Comparison of ENCODE assay signal across 21 cellular contexts in genomic region chr4:8316911-8317351, GRCh38. TPM values are rescaled to one million over a fixed set of nuclear protein-coding genes. Genes with fewer than 3 reads are reported as not detected.
A peak's percentile ranks its signal among the peaks of the same experiment; 100 is the strongest.
DNase-seq lines count a peak whose midpoint lies in the region; ATAC-seq, FAIRE-seq and TF ChIP-seq lines count a peak whose summit lies in the region.
"Had no signal": no experiment of that assay in that cellular context is flagged by ENCODE, and none has a peak within 500 bp of the region (broad histone marks: within the 10 kb centered on the region; RNA-seq: fewer than 3 reads in every experiment).

No MANE protein-coding gene starts in this region.

- 0 out of 2 replicates have a peak, but pooled peaks cover 4% of the 10 kb centered on the region for H3F3A ChIP-seq in PC-9 (ENCODE audit: insufficient read depth, low read depth)

- H3K4me3 Mint-ChIP-seq in progenitor cell of endocrine pancreas (ENCODE audit: low read depth) = no peak overlapping the region

- TF ChIP-seq CTCF in PC-9 (conservative IDR thresholded peaks at IDR 0.05) = no peak
- TF ChIP-seq CTCF in kidney (IDR thresholded peaks at IDR 0.05; ENCODE audit: borderline replicate concordance, extremely low read depth, insufficient read depth) = no peak
- no peak for TF ChIP-seq CTCF in progenitor cell of endocrine pancreas (IDR thresholded peaks at IDR 0.05; ENCODE audit: unreplicated experiment)

- H3K4me2 ChIP-seq in BLaER1 treated with 17β-estradiol and CSF1 and Interleukin-3, amounts not matched to agents 10 nM and 100 nM = peak overlapping the region in 9 of 11 experiments; percentile 85 to 95 (median 93); a peak in 17 of 22 replicates
- H3K4me2 ChIP-seq in PC-9 = 0 out of 2 replicates have a peak overlapping the region, but pooled peaks have one; percentile 58

- no TSS peak for BruUV-seq in PC-9 (replicated peaks; lab: Mats Ljungman, UMichigan)

- peaks cover 0 to 10% (median 0%) of the 10 kb centered on the region in 11 experiments; a peak in 1 of 22 replicates for H4K20me1 ChIP-seq in BLaER1 treated with 17β-estradiol and CSF1 and Interleukin-3, amounts not matched to agents 10 nM and 100 nM
- no peaks in the 10 kb centered on the region for H4K20me1 ChIP-seq in PC-9 (ENCODE audit: insufficient read depth)

- peaks cover 2% of the 10 kb centered on the region for H3K36me3 Mint-ChIP-seq in progenitor cell of endocrine pancreas (ENCODE audit: insufficient read depth)
- H3K36me3 Mint-ChIP-seq: activated naive CD4-positive, alpha-beta T cell treated with anti-CD3 and anti-CD28 coated beads, Interleukin-2, amount 50 U/mL, for 72 hours had no signal

- no peak for ATAC-seq in GM21390 (IDR thresholded peaks at IDR 0.05; ENCODE audit: unreplicated experiment)
- ATAC-seq in GM21423 (IDR thresholded peaks at IDR 0.05; ENCODE audit: unreplicated experiment) = no peak
- ATAC-seq: activated naive CD4-positive, alpha-beta T cell treated with anti-CD3 and anti-CD28 coated beads, Interleukin-2, amount 50 U/mL, for 72 hours; GM12878 had no signal

- H3K9me3 Mint-ChIP-seq in progenitor cell of endocrine pancreas (ENCODE audit: low read depth) = peaks cover 11% of the 10 kb centered on the region

- H3K9me2 ChIP-seq in PC-9 (ENCODE audit: insufficient read depth) = no peaks in the 10 kb centered on the region

- no peaks in the 10 kb centered on the region for H3K36me3 ChIP-seq in BLaER1 treated with 17β-estradiol and CSF1 and Interleukin-3, amounts not matched to agents 10 nM and 100 nM
- H3K36me3 ChIP-seq in PC-9 (ENCODE audit: low read depth) = no peaks in the 10 kb centered on the region
- no peaks in the 10 kb centered on the region for H3K36me3 ChIP-seq in kidney (ENCODE audit: control insufficient read depth in 1 of 2, insufficient read depth in 2 of 2, low read length in 2 of 2)
- H3K36me3 ChIP-seq: SJSA1 had no signal

- no peak overlapping the region for H2AFZ ChIP-seq in PC-9

- H3K4me1 Mint-ChIP-seq in progenitor cell of endocrine pancreas (ENCODE audit: low read depth) = peaks cover 15% of the 10 kb centered on the region

- DNase-seq in PC-9 = no peak
- DNase-seq in kidney = peak; percentile 56
- DNase-seq in progenitor cell of endocrine pancreas (ENCODE audit: low spot score, unreplicated experiment) = no peak
- no peak for DNase-seq in NCI-H1694 (lab: John Stamatoyannopoulos, UW)
- DNase-seq in NOMO-1 treated with DMSO at 0.1 percent for 48 hours (lab: John Stamatoyannopoulos, UW; ENCODE audit: unreplicated experiment) = no peak
- DNase-seq: activated CD4-positive, CD25-positive, alpha-beta regulatory T cell treated with anti-CD3 and anti-CD28 coated beads, Interleukin-2, amount 50 U/mL, for 72 hours; GDM1; GOT3; NCI-H2029; NCI-H524; T-helper 2 cell had no signal

- peak overlapping the region; percentile 72 for H3K27ac Mint-ChIP-seq in progenitor cell of endocrine pancreas
- H3K27ac Mint-ChIP-seq: activated naive CD4-positive, alpha-beta T cell treated with anti-CD3 and anti-CD28 coated beads, Interleukin-2, amount 50 U/mL, for 72 hours had no signal

- H3K9ac ChIP-seq in BLaER1 treated with 17β-estradiol and CSF1 and Interleukin-3, amounts not matched to agents 10 nM and 100 nM = peak overlapping the region in 4 of 11 experiments; percentile 39 to 60 (median 46); a peak in 6 of 22 replicates
- H3K9ac ChIP-seq in kidney (ENCODE audit: low read length in 2 of 2) = no peak overlapping the region

- H3K9me3 ChIP-seq in BLaER1 treated with 17β-estradiol and CSF1 and Interleukin-3, amounts not matched to agents 10 nM and 100 nM (replicated peaks in 1 of 11) = peaks cover 7 to 23% (median 14%) of the 10 kb centered on the region in 11 experiments; a peak in 17 of 22 replicates
- H3K9me3 ChIP-seq in PC-9 (ENCODE audit: insufficient read depth, low read depth) (no peaks in the 10 kb centered on the region), kidney (ENCODE audit: control insufficient read depth in 1 of 2, low read length in 2 of 2) (no peaks in the 10 kb centered on the region)
- H3K9me3 ChIP-seq: SJSA1 had no signal

- H3K4me1 ChIP-seq in BLaER1 treated with 17β-estradiol and CSF1 and Interleukin-3, amounts not matched to agents 10 nM and 100 nM = peaks cover 33 to 61% (median 57%) of the 10 kb centered on the region in 10 experiments
- H3K4me1 ChIP-seq in PC-9 (replicated peaks; ENCODE audit: insufficient read depth) (peaks cover 24% of the 10 kb centered on the region), kidney (ENCODE audit: control insufficient read depth in 1 of 2, insufficient read depth in 1 of 2, low read depth in 1 of 2, low read length in 2 of 2) (peaks cover 0 to 12% of the 10 kb centered on the region in 2 donors)

- H3K27me3 Mint-ChIP-seq in progenitor cell of endocrine pancreas = peaks cover 2% of the 10 kb centered on the region

- no peak for FAIRE-seq in kidney (lab: Jason Lieb, UNC)
- FAIRE-seq: bronchial epithelial cell, GM12878 had no signal

- no peaks in the 10 kb centered on the region for H3K79me2 ChIP-seq in PC-9 (ENCODE audit: low read depth)

- no peak overlapping the region for H3K4me3 ChIP-seq in BLaER1 treated with 17β-estradiol and CSF1 and Interleukin-3, amounts not matched to agents 10 nM and 100 nM
- H3K4me3 ChIP-seq in PC-9 (no peak overlapping the region), kidney (ENCODE audit: low read length in 2 of 2) (no peak overlapping the region)
- H3K4me3 ChIP-seq: dorsolateral prefrontal cortex, GM12878, lung, SJSA1 had no signal

- intact Hi-C loops in PC-9 (cut with micrococcal nuclease; ENCODE audit: unreplicated experiment) (loop anchor here (1.0 to 5.0 kb wide), 3 partner anchors 37 to 76 kb away; partner anchors contain the start of gene HTRA3), kidney (cut with DNase I) (no loop called here)

- H3K27me3 ChIP-seq in BLaER1 treated with 17β-estradiol and CSF1 and Interleukin-3, amounts not matched to agents 10 nM and 100 nM = no peaks in the 10 kb centered on the region; a peak in 1 of 22 replicates
- H3K27me3 ChIP-seq in PC-9 (ENCODE audit: insufficient read depth, low read depth) = no peaks in the 10 kb centered on the region
- H3K27me3 ChIP-seq: dorsolateral prefrontal cortex, SJSA1 had no signal

- peak overlapping the region in 4 of 11 experiments; percentile 35 to 67 (median 64); a peak in 8 of 22 replicates for H3K27ac ChIP-seq in BLaER1 treated with 17β-estradiol and CSF1 and Interleukin-3, amounts not matched to agents 10 nM and 100 nM
- H3K27ac ChIP-seq in PC-9 (no peak overlapping the region), kidney (ENCODE audit: low read depth in 2 of 2, low read length in 2 of 2) (peak overlapping the region in 1 of 2 donors; percentile 34)
- H3K27ac ChIP-seq: dorsolateral prefrontal cortex, SJSA1 had no signal

- POLR2A ChIA-PET in PC-9 (lab: Charles Lee; ENCODE audit: unreplicated experiment) = no interaction called here

- CTCF ChIA-PET in PC-9 (lab: Charles Lee) = no interaction called here

RNA-seq across cellular contexts. Expression of gene HTRA3, which starts 47.4 kb away (rescaled TPM):
- total RNA-seq in PC-9 (2021) (14.1 and 22.8 TPM in 2 replicates), kidney (1.7 TPM), progenitor cell of endocrine pancreas (0.69 and 0.86 TPM in 2 replicates)
- 6.5 TPM for polyA plus RNA-seq in kidney (ENCODE audit: insufficient read depth, low read depth, low replicate concordance)
- total RNA-seq: activated naive CD4-positive, alpha-beta T cell treated with anti-CD3 and anti-CD28 coated beads, Interleukin-2, amount 50 U/mL, for 72 hours had no signal
- polyA plus RNA-seq: neural cell had no signal
